ENCODE assay signal across 1 cellular context in genomic region chr9:95024097-95024671, GRCh38.
TF ChIP-seq lines count a peak whose summit lies in the region.

No MANE protein-coding gene starts in this region.

TF ChIP-seq in HepG2, 621 proteins besides CTCF, POLR2A, EP300 and RAD21 (continued from another document and continues in another):
- peak; percentile 100 for TF ChIP-seq ZBTB26 (CRISPR knock-in tag; IDR thresholded peaks at IDR 0.05; ENCODE audit: borderline replicate concordance)
- peak; percentile 68 for TF ChIP-seq MED1 (CRISPR knock-in tag; IDR thresholded peaks at IDR 0.05)
- peak; percentile 77 for TF ChIP-seq ZFY (CRISPR knock-in tag; IDR thresholded peaks at IDR 0.05)
- TF ChIP-seq DR1 (CRISPR knock-in tag; IDR thresholded peaks at IDR 0.05) = no peak
- TF ChIP-seq BRF2 (CRISPR knock-in tag; IDR thresholded peaks at IDR 0.05) = no peak
- no peak for TF ChIP-seq ZHX1 (CRISPR knock-in tag; IDR thresholded peaks at IDR 0.05; ENCODE audit: low read depth)
- no peak for TF ChIP-seq NFE2L1 (CRISPR knock-in tag; IDR thresholded peaks at IDR 0.05; ENCODE audit: borderline replicate concordance)
- TF ChIP-seq HOXA3 (CRISPR knock-in tag; IDR thresholded peaks at IDR 0.05) = peak; percentile 85
- no peak for TF ChIP-seq ASH2L (IDR thresholded peaks at IDR 0.05; ENCODE audit: insufficient read length, low read depth, low read length)
- no peak for TF ChIP-seq ZNF446 (CRISPR knock-in tag; IDR thresholded peaks at IDR 0.05)
- TF ChIP-seq SRSF4 (IDR thresholded peaks at IDR 0.05; ENCODE audit: low read depth, low read length, poor library complexity, severe bottlenecking) = no peak
- TF ChIP-seq TFE3 (CRISPR knock-in tag; IDR thresholded peaks at IDR 0.05) = peak; percentile 20; the same call in 1 of the 2 replicates
- no peak for TF ChIP-seq ZNF333 (CRISPR knock-in tag; IDR thresholded peaks at IDR 0.05; ENCODE audit: borderline replicate concordance)
- no peak for TF ChIP-seq NR2C2 (CRISPR knock-in tag; IDR thresholded peaks at IDR 0.05; ENCODE audit: borderline replicate concordance)
- TF ChIP-seq STAG1 (CRISPR knock-in tag; IDR thresholded peaks at IDR 0.05) = peak; percentile 24; the same call in 1 of the 2 replicates
- TF ChIP-seq ZNF564 (CRISPR knock-in tag; IDR thresholded peaks at IDR 0.05) = no peak
- TF ChIP-seq ZNF30 (CRISPR knock-in tag; IDR thresholded peaks at IDR 0.05) = no peak
- TF ChIP-seq HNF4A (CRISPR knock-in tag; IDR thresholded peaks at IDR 0.05) = peak; percentile 89
- TF ChIP-seq ZNF788 (CRISPR knock-in tag; IDR thresholded peaks at IDR 0.05; ENCODE audit: borderline replicate concordance) = peak; percentile 30; the same call in 1 of the 2 replicates
- TF ChIP-seq MAFK (conservative IDR thresholded peaks at IDR 0.05 in 1 of 2, IDR thresholded peaks at IDR 0.05 in 1 of 2; ENCODE audit: low read length in 2 of 2) = no peak
- TF ChIP-seq TARDBP (CRISPR knock-in tag; IDR thresholded peaks at IDR 0.05) = 0 out of 2 replicates have a peak, but pooled peaks have one; percentile 63
- peak; percentile 48 for TF ChIP-seq RARA (CRISPR knock-in tag; IDR thresholded peaks at IDR 0.05)
- no peak for TF ChIP-seq ZFP36 (IDR thresholded peaks at IDR 0.05; ENCODE audit: borderline replicate concordance, low read depth, low read length, partially characterized antibody)
- no peak for TF ChIP-seq MIER2 (CRISPR knock-in tag; IDR thresholded peaks at IDR 0.05)
- TF ChIP-seq AHDC1 (CRISPR knock-in tag; IDR thresholded peaks at IDR 0.05; ENCODE audit: borderline replicate concordance) = peak; percentile 61; the same call in 1 of the 2 replicates
- TF ChIP-seq SKIL (CRISPR knock-in tag; IDR thresholded peaks at IDR 0.05; ENCODE audit: borderline replicate concordance) = 0 out of 2 replicates have a peak, but pooled peaks have one; percentile 17
- no peak for TF ChIP-seq ZNF777 (CRISPR knock-in tag; IDR thresholded peaks at IDR 0.05)
- TF ChIP-seq ZNF138 (CRISPR knock-in tag; IDR thresholded peaks at IDR 0.05; ENCODE audit: low read depth) = no peak
- TF ChIP-seq WIZ (CRISPR knock-in tag; IDR thresholded peaks at IDR 0.05) = no peak
- TF ChIP-seq ZNF558 (CRISPR knock-in tag; IDR thresholded peaks at IDR 0.05; ENCODE audit: borderline replicate concordance) = no peak
- peak; percentile 77 for TF ChIP-seq ZBTB37 (CRISPR knock-in tag; IDR thresholded peaks at IDR 0.05)
- peak; percentile 67 for TF ChIP-seq MAX (IDR thresholded peaks at IDR 0.05)
- TF ChIP-seq HNRNPLL (IDR thresholded peaks at IDR 0.05; ENCODE audit: low read depth, low read length, poor library complexity, severe bottlenecking) = no peak
- no peak for TF ChIP-seq KLF13 (CRISPR knock-in tag; IDR thresholded peaks at IDR 0.05)
- peak; percentile 60; the same call in 1 of the 2 replicates for TF ChIP-seq YEATS4 (CRISPR knock-in tag; IDR thresholded peaks at IDR 0.05; ENCODE audit: borderline replicate concordance)
- no peak; the same call in 1 of the 2 replicates for TF ChIP-seq CHD4 (IDR thresholded peaks at IDR 0.05; ENCODE audit: borderline replicate concordance, low read length)
- no peak for TF ChIP-seq HNRNPK (IDR thresholded peaks at IDR 0.05; ENCODE audit: low read depth, low read length, poor library complexity, severe bottlenecking)
- TF ChIP-seq ZNF276 (CRISPR knock-in tag; IDR thresholded peaks at IDR 0.05; ENCODE audit: low read depth) = no peak
- TF ChIP-seq ZNF143 (CRISPR knock-in tag; IDR thresholded peaks at IDR 0.05) = no peak; the same call in 1 of the 2 replicates
- no peak for TF ChIP-seq TFDP1 (CRISPR knock-in tag; IDR thresholded peaks at IDR 0.05; ENCODE audit: borderline replicate concordance)
- peak; percentile 76; the same call in 1 of the 2 replicates for TF ChIP-seq GATAD2A (CRISPR knock-in tag; IDR thresholded peaks at IDR 0.05)
- no peak for TF ChIP-seq MTA1 (CRISPR knock-in tag; IDR thresholded peaks at IDR 0.05; ENCODE audit: borderline replicate concordance)
- TF ChIP-seq NR2F1 (CRISPR knock-in tag; IDR thresholded peaks at IDR 0.05) = no peak; a peak in 2 of 4 replicates
